24 cellular contexts compared by ENCODE assay signal in genomic region chr9:2335260-2335659, GRCh38.
DNase-seq lines count a peak whose midpoint lies in the region; ATAC-seq and TF ChIP-seq lines count a peak whose summit lies in the region.
"Had no signal": no experiment of that assay in that cellular context is flagged by ENCODE, and none has a peak within 500 bp of the region (broad histone marks: within the 10 kb centered on the region; RNA-seq: fewer than 3 reads in every experiment).

No MANE protein-coding gene starts in this region.

- ATAC-seq in heart right ventricle (peak in 6 of 8 donors; percentile 5 to 31 (median 18)), right lobe of liver (peak in 3 of 4 donors; percentile 34 to 57 (median 37)), aorta (ENCODE audit: low FRiP score) (peak; percentile 17)
- ATAC-seq: Panc1 had no signal

- 40 to 54% methylated on average over 4 of the region's 4 CpGs for WGBS in heart right ventricle, 2 donors
- 36% methylated on average over 2 of the region's 4 CpGs for WGBS in right lobe of liver (ENCODE audit: insufficient coverage, low coverage, low lambda C conversion rate, missing lambda C conversion rate)
- WGBS in aorta, 2 donors = 82 to 85% methylated on average over 4 of the region's 4 CpGs

- TF ChIP-seq POLR2A in right lobe of liver (IDR thresholded peaks at IDR 0.05) = no peak

- TF ChIP-seq CTCF in heart right ventricle (IDR thresholded peaks at IDR 0.05) (no peak), left ventricle myocardium inferior (IDR thresholded peaks at IDR 0.05; ENCODE audit: borderline replicate concordance) (no peak), right lobe of liver (IDR thresholded peaks at IDR 0.05) (no peak)

- intact Hi-C loops in heart right ventricle (cut with DNase I) (loop anchor here in 2 of 10 donors (10.0 kb wide), 2 partner anchors 290 to 310 kb away; partner anchors contain the start of gene VLDLR (in 1 of the 2)), left ventricle myocardium inferior (cut with micrococcal nuclease) (no loop called here), right lobe of liver (cut with DNase I) (no loop called here), aorta (cut with DNase I) (no loop called here)

- no peaks in the 10 kb centered on the region for H3K36me3 ChIP-seq in heart right ventricle
- no peaks in the 10 kb centered on the region for H3K36me3 ChIP-seq in left ventricle myocardium inferior
- H3K36me3 ChIP-seq in right lobe of liver = no peaks in the 10 kb centered on the region
- H3K36me3 ChIP-seq in aorta (ENCODE audit: control insufficient read depth in 1 of 2, insufficient read depth in 2 of 2, low read length in 1 of 2) = no peaks in the 10 kb centered on the region

- H3K4me3 ChIP-seq in heart right ventricle = no peak overlapping the region
- no peak overlapping the region for H3K4me3 ChIP-seq in left ventricle myocardium inferior
- H3K4me3 ChIP-seq in right lobe of liver = no peak overlapping the region
- H3K4me3 ChIP-seq in aorta (ENCODE audit: low read length in 2 of 2) = no peak overlapping the region
- H3K4me3 ChIP-seq: SK-N-MC had no signal

- H3K4me1 ChIP-seq in heart right ventricle = peaks cover 0 to 26% (median 7%) of the 10 kb centered on the region in 9 donors
- peaks cover 21% of the 10 kb centered on the region for H3K4me1 ChIP-seq in left ventricle myocardium inferior
- no peaks in the 10 kb centered on the region for H3K4me1 ChIP-seq in right lobe of liver
- H3K4me1 ChIP-seq in aorta (ENCODE audit: control insufficient read depth in 1 of 2, insufficient read depth in 2 of 2, low read length in 2 of 2) = no peaks in the 10 kb centered on the region

- H3K27ac ChIP-seq in heart right ventricle = no peak overlapping the region
- H3K27ac ChIP-seq in left ventricle myocardium inferior (replicated peaks) = no peak overlapping the region
- no peak overlapping the region for H3K27ac ChIP-seq in right lobe of liver
- H3K27ac ChIP-seq in aorta (ENCODE audit: low read depth in 1 of 2, low read length in 2 of 2) = no peak overlapping the region
- H3K27ac ChIP-seq: RWPE1, SK-N-MC had no signal

- DNase-seq in heart right ventricle = no peak
- DNase-seq in left ventricle myocardium inferior = no peak
- DNase-seq in dermis blood vessel endothelial cell = peak; percentile 2
- no peak for DNase-seq in right lobe of liver
- no peak for DNase-seq in aorta
- no peak for DNase-seq in HPDE6-E6E7 (ENCODE audit: extremely low spot score)
- DNase-seq in EL = no peak
- DNase-seq in activated T-cell treated with anti-CD3 and anti-CD28 coated beads, Interleukin-2, amount 50 U/mL, for 1 hour = no peak
- DNase-seq: DMS153, DND-41, H7, HFFc6, IMR-90, KG1, MM.1S, NCI-H1436, NCI-H2081 treated with DMSO at 0.1 percent for 48 hours, NCI-H2171, NCI-H226, NCI-H510A, SIG-M5 had no signal

- H3K27me3 ChIP-seq in heart right ventricle = no peaks in the 10 kb centered on the region
- H3K27me3 ChIP-seq in left ventricle myocardium inferior (ENCODE audit: low read depth) = no peaks in the 10 kb centered on the region
- no peaks in the 10 kb centered on the region for H3K27me3 ChIP-seq in right lobe of liver
- no peaks in the 10 kb centered on the region for H3K27me3 ChIP-seq in aorta (ENCODE audit: control insufficient read depth in 1 of 2, insufficient read depth in 2 of 2, low read length in 1 of 2)

- H3K9me3 ChIP-seq in heart right ventricle (no peaks in the 10 kb centered on the region), left ventricle myocardium inferior (replicated peaks) (no peaks in the 10 kb centered on the region), right lobe of liver (no peaks in the 10 kb centered on the region), aorta (ENCODE audit: control insufficient read depth, low read length) (no peaks in the 10 kb centered on the region)
